Comparison of ENCODE assay signal across 8 cellular contexts in the genomic region with DNA sequence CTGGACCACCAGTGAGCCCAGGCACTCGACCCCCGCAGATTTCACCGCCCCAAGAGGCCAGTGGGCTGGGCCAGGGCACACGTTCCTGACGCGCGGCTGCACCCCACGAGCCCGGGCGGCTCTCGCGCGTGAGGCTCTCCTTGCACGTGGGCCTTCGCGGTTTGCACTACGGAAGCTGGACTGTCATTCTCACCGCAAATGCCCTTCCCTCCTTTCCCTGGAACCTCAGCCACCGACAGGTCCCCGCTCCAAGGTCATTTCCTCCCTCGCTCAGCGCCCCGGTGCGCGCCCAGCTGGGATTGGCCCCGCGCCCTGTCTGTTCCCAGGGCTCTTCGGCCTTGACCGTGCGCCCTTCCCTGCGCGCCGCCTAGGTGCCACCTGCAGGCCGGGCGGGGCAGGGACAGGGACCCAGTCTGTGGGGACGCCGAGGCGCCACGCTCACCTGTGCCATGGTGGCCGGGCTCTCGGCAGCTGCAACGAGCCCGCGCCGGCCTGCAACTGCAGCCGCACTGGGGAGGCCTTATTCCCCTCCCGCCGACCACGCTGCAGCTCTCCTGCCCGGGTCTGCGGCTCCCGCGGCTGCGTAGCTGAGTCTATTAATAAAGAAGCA. TPM values are rescaled to one million over a fixed set of nuclear protein-coding genes. Genes with fewer than 3 reads are reported as not detected.
A peak's percentile ranks its signal among the peaks of the same experiment; 100 is the strongest.
DNase-seq lines count a peak whose midpoint lies in the region; ATAC-seq, FAIRE-seq and TF ChIP-seq lines count a peak whose summit lies in the region.

No MANE protein-coding gene starts in this region.

- no peaks in the 10 kb centered on the region for H4K20me1 ChIP-seq in endothelial cell of umbilical vein (replicated peaks; ENCODE audit: control insufficient read depth, extremely low read depth, insufficient read depth, low read length)

- no peaks in the 10 kb centered on the region for H3K79me2 ChIP-seq in endothelial cell of umbilical vein (ENCODE audit: control insufficient read depth, insufficient read depth, low read length)

- POLR2A ChIA-PET in activated CD4-positive, alpha-beta memory T cell treated with anti-CD3 and anti-CD28 coated beads, Interleukin-2, amount 10 ng/mL, durations not matched to agents 7 days and 5 days (lab: Charles Lee), result interaction anchor here (0.6 to 1.4 kb wide), 4 partner anchors 8 to 258 kb away, joined by 3 to 8 read pairs (median 4); partner anchors contain the start of gene TPCN2
- POLR2A ChIA-PET in endothelial cell of umbilical vein (lab: Charles Lee), result no interaction called here

- peak; percentile 87 for DNase-seq in GM10266 (ENCODE audit: extremely low spot score)
- peak; percentile 61 for DNase-seq in NCI-H460 (ENCODE audit: extremely low read depth, low read depth)
- DNase-seq in activated CD4-positive, alpha-beta memory T cell treated with anti-CD3 and anti-CD28 coated beads, Interleukin-2, amount 10 ng/mL, durations not matched to agents 7 days and 5 days, result peak; percentile 76
- no peak for DNase-seq in endothelial cell of umbilical vein (ENCODE audit: low read depth, low spot score)
- DNase-seq in natural killer cell treated with Interleukin-12 subunit alpha and Interleukin-12 subunit beta and Interleukin-15 and Interleukin-18, amount 100 ng/mL, for 72 hours (ENCODE audit: low spot score), result peak; percentile 76
- DNase-seq in hippocampal formation (lab: John Stamatoyannopoulos, UW), result no peak

- H3K4me3 Mint-ChIP-seq in activated CD4-positive, alpha-beta memory T cell treated with anti-CD3 and anti-CD28 coated beads, Interleukin-2, amount 10 ng/mL, durations not matched to agents 7 days and 5 days, result peak overlapping the region; percentile 82
- H3K4me3 Mint-ChIP-seq in natural killer cell treated with Interleukin-12 subunit alpha and Interleukin-12 subunit beta and Interleukin-15 and Interleukin-18, amount 100 ng/mL, for 72 hours, result peak overlapping the region; percentile 87

- no peak overlapping the region for H3K9ac ChIP-seq in endothelial cell of umbilical vein (replicated peaks; ENCODE audit: extremely low read depth, insufficient read depth, low read length)

- TF ChIP-seq CTCF in GM10266 (IDR thresholded peaks at IDR 0.05; ENCODE audit: control insufficient read depth, insufficient read depth, low read depth, missing control alignments), result peak; percentile 91
- TF ChIP-seq CTCF in endothelial cell of umbilical vein (IDR thresholded peaks at IDR 0.05; ENCODE audit: extremely low read depth in 1 of 2, insufficient read depth in 1 of 2, low read depth in 1 of 2, low read length in 2 of 2), result peak in 1 of 2 donors; percentile 26

- H3K27ac Mint-ChIP-seq in activated CD4-positive, alpha-beta memory T cell treated with anti-CD3 and anti-CD28 coated beads, Interleukin-2, amount 10 ng/mL, durations not matched to agents 7 days and 5 days, result peak overlapping the region; percentile 74
- H3K27ac Mint-ChIP-seq in natural killer cell treated with Interleukin-12 subunit alpha and Interleukin-12 subunit beta and Interleukin-15 and Interleukin-18, amount 100 ng/mL, for 72 hours, result peak overlapping the region in 1 of 2 donors; percentile 89

- no peak for TF ChIP-seq POLR2A in endothelial cell of umbilical vein (IDR thresholded peaks at IDR 0.05; ENCODE audit: low read depth, low read length)

- 2% methylated on average over 54 of the region's 54 CpGs for WGBS in thymus

- intact Hi-C loops in endothelial cell of umbilical vein (cut with micrococcal nuclease), result loop anchor here (1.0 kb wide), 1 partner anchor 11 kb away; no protein-coding TSS in a partner anchor

- BruUV-seq in endothelial cell of umbilical vein (replicated peaks; lab: Mats Ljungman, UMichigan), result no TSS peak

- dilution Hi-C loops in endothelial cell of umbilical vein (cut with MboI; ENCODE audit: extremely low pct_ligation_motif_present, low sequenced_read_pairs), result no loop called here

- CTCF ChIA-PET in activated CD4-positive, alpha-beta memory T cell treated with anti-CD3 and anti-CD28 coated beads, Interleukin-2, amount 10 ng/mL, durations not matched to agents 7 days and 5 days (lab: Charles Lee), result interaction anchor here (0.9 to 2.4 kb wide), 8 partner anchors 9 to 211 kb away, joined by 3 to 13 read pairs (median 4); no protein-coding TSS in a partner anchor
- CTCF ChIA-PET in endothelial cell of umbilical vein (lab: Charles Lee), result interaction anchor here (0.9 to 3.2 kb wide), 5 partner anchors 8 to 211 kb away, joined by 3 to 12 read pairs (median 4); no protein-coding TSS in a partner anchor

- no peak overlapping the region for H3K27ac ChIP-seq in endothelial cell of umbilical vein (ENCODE audit: insufficient read depth, low read depth, low read length)
- H3K27ac ChIP-seq in thymus (ENCODE audit: low read depth), result peak overlapping the region; percentile 40

- H3K27me3 ChIP-seq in endothelial cell of umbilical vein (ENCODE audit: control insufficient read depth in 2 of 2, insufficient read depth in 2 of 2, low read length in 2 of 2) (peaks cover 2 to 13% of the 10 kb centered on the region in 2 experiments), thymus (ENCODE audit: control insufficient read depth, insufficient read depth) (peaks cover 2% of the 10 kb centered on the region)

- H2AFZ ChIP-seq in endothelial cell of umbilical vein (ENCODE audit: low read depth, low read length), result peak overlapping the region; percentile 56

- no peak for FAIRE-seq in endothelial cell of umbilical vein (lab: Jason Lieb, UNC)

- H3K4me2 ChIP-seq in endothelial cell of umbilical vein (ENCODE audit: insufficient read depth, low read length), result no peak overlapping the region

- H3K4me1 Mint-ChIP-seq in activated CD4-positive, alpha-beta memory T cell treated with anti-CD3 and anti-CD28 coated beads, Interleukin-2, amount 10 ng/mL, durations not matched to agents 7 days and 5 days, result peaks cover 37% of the 10 kb centered on the region
- H3K4me1 Mint-ChIP-seq in natural killer cell treated with Interleukin-12 subunit alpha and Interleukin-12 subunit beta and Interleukin-15 and Interleukin-18, amount 100 ng/mL, for 72 hours (ENCODE audit: low read depth in 2 of 2), result peaks cover 30 to 31% of the 10 kb centered on the region in 2 donors

- peaks cover 30% of the 10 kb centered on the region for H3K4me1 ChIP-seq in endothelial cell of umbilical vein (ENCODE audit: control insufficient read depth, extremely low read depth, insufficient read depth, low read length)
- peaks cover 28% of the 10 kb centered on the region for H3K4me1 ChIP-seq in thymus (ENCODE audit: control insufficient read depth, insufficient read depth, low read length)

- H3K4me3 ChIP-seq in endothelial cell of umbilical vein (replicated peaks in 1 of 3; ENCODE audit: insufficient read depth in 1 of 3, low read depth in 1 of 3, low read length in 3 of 3) (peak overlapping the region in 1 of 3 experiments; percentile 10), thymus (ENCODE audit: low read length) (peak overlapping the region; percentile 89)

- no peaks in the 10 kb centered on the region for H3K36me3 ChIP-seq in endothelial cell of umbilical vein (ENCODE audit: control insufficient read depth in 2 of 2, extremely low read depth in 1 of 2, insufficient read depth in 2 of 2, low read length in 2 of 2)
- H3K36me3 ChIP-seq in thymus (ENCODE audit: control insufficient read depth, insufficient read depth), result no peaks in the 10 kb centered on the region

- H3K9me3 ChIP-seq in endothelial cell of umbilical vein (replicated peaks; ENCODE audit: control insufficient read depth, insufficient read depth, low read length) (no peaks in the 10 kb centered on the region), thymus (ENCODE audit: control insufficient read depth) (no peaks in the 10 kb centered on the region)

- peaks cover 6% of the 10 kb centered on the region for H3K27me3 Mint-ChIP-seq in activated CD4-positive, alpha-beta memory T cell treated with anti-CD3 and anti-CD28 coated beads, Interleukin-2, amount 10 ng/mL, durations not matched to agents 7 days and 5 days
- no peaks in the 10 kb centered on the region for H3K27me3 Mint-ChIP-seq in natural killer cell treated with Interleukin-12 subunit alpha and Interleukin-12 subunit beta and Interleukin-15 and Interleukin-18, amount 100 ng/mL, for 72 hours

- peak; percentile 36 for ATAC-seq in HG02763 (IDR thresholded peaks at IDR 0.05; ENCODE audit: unreplicated experiment)
- ATAC-seq in natural killer cell treated with Interleukin-12 subunit alpha and Interleukin-12 subunit beta and Interleukin-15 and Interleukin-18, amount 100 ng/mL, for 72 hours, result peak; percentile 57 to 64

- H3K9me1 ChIP-seq in endothelial cell of umbilical vein (replicated peaks; ENCODE audit: control insufficient read depth, extremely low read depth, insufficient read depth, low read length), result no peaks in the 10 kb centered on the region

- H3K36me3 Mint-ChIP-seq in activated CD4-positive, alpha-beta memory T cell treated with anti-CD3 and anti-CD28 coated beads, Interleukin-2, amount 10 ng/mL, durations not matched to agents 7 days and 5 days (ENCODE audit: low read depth), result no peaks in the 10 kb centered on the region
- H3K36me3 Mint-ChIP-seq in natural killer cell treated with Interleukin-12 subunit alpha and Interleukin-12 subunit beta and Interleukin-15 and Interleukin-18, amount 100 ng/mL, for 72 hours, result no peaks in the 10 kb centered on the region

- H3K9me3 Mint-ChIP-seq in activated CD4-positive, alpha-beta memory T cell treated with anti-CD3 and anti-CD28 coated beads, Interleukin-2, amount 10 ng/mL, durations not matched to agents 7 days and 5 days, result no peaks in the 10 kb centered on the region
- H3K9me3 Mint-ChIP-seq in natural killer cell treated with Interleukin-12 subunit alpha and Interleukin-12 subunit beta and Interleukin-15 and Interleukin-18, amount 100 ng/mL, for 72 hours, result no peaks in the 10 kb centered on the region

RNA-seq across cellular contexts. Expression of gene CPT1A, which starts 2.1 kb away (rescaled TPM):
- 19.3 and 19.7 TPM in 2 replicates for total RNA-seq in NCI-H460 (2014; rRNA removed; shearing (Covaris generic))
- 19.1 and 23.4 TPM in 2 replicates for polyA plus RNA-seq in NCI-H460 (2014; cell fraction: nucleus; rRNA removed)
- 10 to 100 TPM; 50.2 to 51.1 TPM for total RNA-seq in activated CD4-positive, alpha-beta memory T cell treated with anti-CD3 and anti-CD28 coated beads, Interleukin-2, amount 10 ng/mL, durations not matched to agents 7 days and 5 days
- total RNA-seq in endothelial cell of umbilical vein, result 52.1 and 62.1 TPM in 2 replicates
- polyA plus RNA-seq in endothelial cell of umbilical vein (20.1 and 26.3 TPM in 2 replicates), thymus (19.0 TPM)
- 24.0 and 26.2 TPM in 2 replicates for polyA plus RNA-seq in endothelial cell of umbilical vein (2011; cell fraction: cytosol; rRNA removed)
- 49.1 and 56.2 TPM in 2 replicates for polyA plus RNA-seq in endothelial cell of umbilical vein (2011; cell fraction: nucleus; rRNA removed)
- polyA plus RNA-seq in endothelial cell of umbilical vein (2012), result 63.5 and 93.4 TPM in 2 replicates
- 70.4 and 92.0 TPM in 2 replicates for polyA minus RNA-seq in endothelial cell of umbilical vein
- 72.0 TPM for polyA minus RNA-seq in endothelial cell of umbilical vein (2011; cell fraction: cytosol; rRNA and poly(A)+ RNA removed)
- 37.5 and 41.8 TPM in 2 replicates for polyA minus RNA-seq in endothelial cell of umbilical vein (2011; cell fraction: nucleus; rRNA and poly(A)+ RNA removed)
- 10 to 100 TPM; 26.7 to 32.3 TPM for total RNA-seq in natural killer cell treated with Interleukin-12 subunit alpha and Interleukin-12 subunit beta and Interleukin-15 and Interleukin-18, amount 100 ng/mL, for 72 hours

RNA-seq across cellular contexts. Expression of gene MRPL21, which starts 59.8 kb away (rescaled TPM):
- total RNA-seq in NCI-H460 (2014; rRNA removed; shearing (Covaris generic)), result 106 and 115 TPM in 2 replicates
- 130 and 180 TPM in 2 replicates for polyA plus RNA-seq in NCI-H460 (2014; cell fraction: nucleus; rRNA removed)
- total RNA-seq in activated CD4-positive, alpha-beta memory T cell treated with anti-CD3 and anti-CD28 coated beads, Interleukin-2, amount 10 ng/mL, durations not matched to agents 7 days and 5 days, result 10 to 100 TPM; 47.6 to 53.4 TPM
- 52.2 and 65.1 TPM in 2 replicates for total RNA-seq in endothelial cell of umbilical vein
- polyA plus RNA-seq in endothelial cell of umbilical vein, result 65.5 and 69.1 TPM in 2 replicates
- polyA plus RNA-seq in endothelial cell of umbilical vein (2011; cell fraction: cytosol; rRNA removed), result 65.8 and 68.3 TPM in 2 replicates
- polyA plus RNA-seq in endothelial cell of umbilical vein (2011; cell fraction: nucleus; rRNA removed), result 41.0 and 44.1 TPM in 2 replicates
- 86.5 and 87.5 TPM in 2 replicates for polyA plus RNA-seq in endothelial cell of umbilical vein (2012)
- 30.8 and 46.2 TPM in 2 replicates for polyA minus RNA-seq in endothelial cell of umbilical vein
- polyA minus RNA-seq in endothelial cell of umbilical vein (2011; cell fraction: cytosol; rRNA and poly(A)+ RNA removed), result 36.0 TPM
- polyA minus RNA-seq in endothelial cell of umbilical vein (2011; cell fraction: nucleus; rRNA and poly(A)+ RNA removed), result 20.7 and 23.2 TPM in 2 replicates
- 100 to 1,000 TPM in 1 of 2 donors, 10 to 100 TPM in 1; 57.6 to 108 TPM for total RNA-seq in natural killer cell treated with Interleukin-12 subunit alpha and Interleukin-12 subunit beta and Interleukin-15 and Interleukin-18, amount 100 ng/mL, for 72 hours
- polyA plus RNA-seq in thymus, result 91.9 TPM

RNA-seq across cellular contexts. Expression of gene IGHMBP2, which starts 59.9 kb away (rescaled TPM):
- total RNA-seq in NCI-H460 (2014; rRNA removed; shearing (Covaris generic)), result 7.0 and 8.3 TPM in 2 replicates
- 16.0 and 33.3 TPM in 2 replicates for polyA plus RNA-seq in NCI-H460 (2014; cell fraction: nucleus; rRNA removed)
- total RNA-seq in activated CD4-positive, alpha-beta memory T cell treated with anti-CD3 and anti-CD28 coated beads, Interleukin-2, amount 10 ng/mL, durations not matched to agents 7 days and 5 days, result 10 to 100 TPM; 24.1 to 24.9 TPM
- 23.5 and 25.1 TPM in 2 replicates for total RNA-seq in endothelial cell of umbilical vein
- polyA plus RNA-seq in endothelial cell of umbilical vein, result 10.9 and 12.8 TPM in 2 replicates
- 7.9 and 8.7 TPM in 2 replicates for polyA plus RNA-seq in endothelial cell of umbilical vein (2011; cell fraction: cytosol; rRNA removed)
- 57.3 and 60.2 TPM in 2 replicates for polyA plus RNA-seq in endothelial cell of umbilical vein (2011; cell fraction: nucleus; rRNA removed)
- 11.2 TPM in 2 replicates for polyA plus RNA-seq in endothelial cell of umbilical vein (2012)
- polyA minus RNA-seq in endothelial cell of umbilical vein, result 25.0 and 29.9 TPM in 2 replicates
- 12.9 TPM for polyA minus RNA-seq in endothelial cell of umbilical vein (2011; cell fraction: cytosol; rRNA and poly(A)+ RNA removed)
- polyA minus RNA-seq in endothelial cell of umbilical vein (2011; cell fraction: nucleus; rRNA and poly(A)+ RNA removed), result 32.3 and 39.3 TPM in 2 replicates
- total RNA-seq in natural killer cell treated with Interleukin-12 subunit alpha and Interleukin-12 subunit beta and Interleukin-15 and Interleukin-18, amount 100 ng/mL, for 72 hours, result 10 to 100 TPM; 32.8 to 62.9 TPM
- 19.0 TPM for polyA plus RNA-seq in thymus

Comparison
In these comparisons a context has a peak if more than half of its experiments do, and no peak if none do; other contexts are left out.
1. DNase-seq: peak in GM10266 (single experiment), NCI-H460 (single experiment), activated CD4-positive, alpha-beta memory T cell treated with anti-CD3 and anti-CD28 coated beads, Interleukin-2, amount 10 ng/mL, durations not matched to agents 7 days and 5 days (single experiment) and natural killer cell treated with Interleukin-12 subunit alpha and Interleukin-12 subunit beta and Interleukin-15 and Interleukin-18, amount 100 ng/mL, for 72 hours (single experiment); none in endothelial cell of umbilical vein (single experiment) and hippocampal formation (0 of 2).